10 cellular contexts compared by ENCODE assay signal in the genomic region with DNA sequence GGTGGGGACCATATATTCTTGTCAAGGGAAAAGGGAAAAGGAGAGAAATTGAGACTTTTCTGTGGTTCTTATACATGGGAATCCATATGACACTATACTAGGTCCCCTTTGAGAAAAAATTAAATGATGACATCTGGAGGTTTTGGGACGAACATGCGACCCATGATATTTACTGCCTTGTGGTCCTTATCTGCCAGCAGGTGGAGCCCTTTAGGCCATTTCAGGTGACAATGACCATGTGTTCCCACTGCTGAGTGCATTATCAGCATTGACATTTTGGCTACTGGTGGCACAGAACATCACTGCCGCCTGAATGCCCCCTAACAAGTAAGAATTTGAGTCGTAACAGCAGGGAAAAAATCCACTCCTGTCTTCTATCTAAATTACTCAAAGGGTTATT.
DNase-seq lines count a peak whose midpoint lies in the region; ATAC-seq and TF ChIP-seq lines count a peak whose summit lies in the region.
"Had no signal": no experiment of that assay in that cellular context is flagged by ENCODE, and none has a peak within 500 bp of the region (broad histone marks: within the 10 kb centered on the region; RNA-seq: fewer than 3 reads in every experiment).

No MANE protein-coding gene starts in this region.

- WGBS in upper lobe of left lung, 2 donors: 63 to 64% methylated on average over 4 of the region's 4 CpGs

- ATAC-seq in HG02642 (IDR thresholded peaks at IDR 0.05; ENCODE audit: poor library complexity, unreplicated experiment) (peak; percentile 83), upper lobe of left lung (ENCODE audit: low FRiP score in 2 of 2) (no peak)
- no peak for ATAC-seq in CD4-positive, alpha-beta T cell (ENCODE audit: poor library complexity)

- TF ChIP-seq POLR2A in upper lobe of left lung (IDR thresholded peaks at IDR 0.05): no peak

- H3K27me3 ChIP-seq in CD4-positive, alpha-beta T cell (ENCODE audit: control insufficient read depth, insufficient read depth, low read length): no peaks in the 10 kb centered on the region
- no peaks in the 10 kb centered on the region for H3K27me3 ChIP-seq in upper lobe of left lung

- DNase-seq in GM13976 (ENCODE audit: low spot score): peak; percentile 11
- peak; percentile 51 for DNase-seq in NCI-H69 (lab: John Stamatoyannopoulos, UW)
- DNase-seq in fibroblast of mammary gland (ENCODE audit: low read depth): no peak
- no peak for DNase-seq in posterior cingulate gyrus
- DNase-seq in NCI-H128 (lab: John Stamatoyannopoulos, UW; ENCODE audit: unreplicated experiment): no peak
- DNase-seq in CD4-positive, alpha-beta T cell: no peak
- DNase-seq in upper lobe of left lung: no peak
- DNase-seq: activated B cell treated with CpG ODN at 0.5 μM for 24 hours had no signal

- CTCF ChIA-PET in CD4-positive, alpha-beta T cell (lab: Charles Lee): no interaction called here

- intact Hi-C loops in posterior cingulate gyrus (cut with DNase I): no loop called here
- intact Hi-C loops in CD4-positive, alpha-beta T cell (cut with DNase I, micrococcal nuclease): no loop called here

- H3K4me1 ChIP-seq in upper lobe of left lung: no peaks in the 10 kb centered on the region
- H3K4me1 ChIP-seq: parathyroid adenoma had no signal

- no peak overlapping the region for H3K4me3 ChIP-seq in fibroblast of mammary gland (ENCODE audit: control insufficient read depth, low read depth, low read length)
- no peak overlapping the region for H3K4me3 ChIP-seq in upper lobe of left lung

- no peak for TF ChIP-seq EP300 in upper lobe of left lung (IDR thresholded peaks at IDR 0.05)

- POLR2A ChIA-PET in CD4-positive, alpha-beta T cell (lab: Charles Lee): no interaction called here

- H3K36me3 Mint-ChIP-seq in CD4-positive, alpha-beta T cell (ENCODE audit: low read depth): no peaks in the 10 kb centered on the region

- no peak overlapping the region for H3K27ac ChIP-seq in CD4-positive, alpha-beta T cell (ENCODE audit: low read depth, low read length)
- no peak overlapping the region for H3K27ac ChIP-seq in upper lobe of left lung
- H3K27ac ChIP-seq: parathyroid adenoma had no signal

- in situ Hi-C loops in GM13976 (cut with MboI; ENCODE audit: low sequenced_read_pairs, unreplicated experiment): no loop called here

- no peaks in the 10 kb centered on the region for H3K9me3 ChIP-seq in CD4-positive, alpha-beta T cell (ENCODE audit: control insufficient read depth, low read length)
- H3K9me3 ChIP-seq in upper lobe of left lung: no peaks in the 10 kb centered on the region

- peak; percentile 46 for TF ChIP-seq CTCF in GM13976 (IDR thresholded peaks at IDR 0.05; ENCODE audit: borderline replicate concordance, control extremely low read depth, extremely low read depth, insufficient read depth, missing control alignments)
- TF ChIP-seq CTCF in fibroblast of mammary gland (conservative IDR thresholded peaks at IDR 0.05; ENCODE audit: control insufficient read depth, insufficient read depth, low read depth, low read length): peak; percentile 2
- TF ChIP-seq CTCF in CD4-positive, alpha-beta T cell (IDR thresholded peaks at IDR 0.05): no peak
- TF ChIP-seq CTCF in upper lobe of left lung (IDR thresholded peaks at IDR 0.05): peak in 2 of 6 experiments; percentile 10 to 25

- H3K36me3 ChIP-seq in upper lobe of left lung: no peaks in the 10 kb centered on the region

- no peak overlapping the region for H3K4me3 Mint-ChIP-seq in CD4-positive, alpha-beta T cell
- H3K4me3 Mint-ChIP-seq: activated B cell treated with CpG ODN at 0.5 μM for 24 hours had no signal

- no peaks in the 10 kb centered on the region for H3K27me3 Mint-ChIP-seq in CD4-positive, alpha-beta T cell
- H3K27me3 Mint-ChIP-seq: activated B cell treated with CpG ODN at 0.5 μM for 24 hours had no signal

- H3K4me1 Mint-ChIP-seq in CD4-positive, alpha-beta T cell (ENCODE audit: low read depth): no peaks in the 10 kb centered on the region
- H3K4me1 Mint-ChIP-seq: activated B cell treated with CpG ODN at 0.5 μM for 24 hours had no signal

- no peak overlapping the region for H3K27ac Mint-ChIP-seq in CD4-positive, alpha-beta T cell
- H3K27ac Mint-ChIP-seq: activated B cell treated with CpG ODN at 0.5 μM for 24 hours had no signal

- peaks cover 8% of the 10 kb centered on the region for H3K9me3 Mint-ChIP-seq in CD4-positive, alpha-beta T cell

Comparison
In these comparisons a context has a peak if more than half of its experiments do, and no peak if none do; other contexts are left out.
1. DNase-seq: peak in GM13976 (single experiment) and NCI-H69 (single experiment); none in fibroblast of mammary gland (single experiment), posterior cingulate gyrus (0 of 10), NCI-H128 (single experiment), CD4-positive, alpha-beta T cell (0 of 10) and upper lobe of left lung (0 of 2).